9 cellular contexts compared by ENCODE assay signal in genomic region chr3:66037330-66037985, GRCh38. TPM values are rescaled to one million over a fixed set of nuclear protein-coding genes. Genes with fewer than 3 reads are reported as not detected.
DNase-seq lines count a peak whose midpoint lies in the region; ATAC-seq, FAIRE-seq and TF ChIP-seq lines count a peak whose summit lies in the region.
"Had no signal": no experiment of that assay in that cellular context is flagged by ENCODE, and none has a peak within 500 bp of the region (broad histone marks: within the 10 kb centered on the region; RNA-seq: fewer than 3 reads in every experiment).

No MANE protein-coding gene starts in this region.

- H3K4me3 ChIP-seq in GM23338 (peak overlapping the region; percentile 94), pancreas (peak overlapping the region; percentile 32 to 85 (median 76))

- H3K9me3 Mint-ChIP-seq in GM23338 (no peaks in the 10 kb centered on the region; the same call in 2 of the 3 replicates), WTC11 (no peaks in the 10 kb centered on the region)

- H3K27ac Mint-ChIP-seq in GM23338 (peak overlapping the region; percentile 55; the same call in 1 of the 2 replicates), WTC11 (peak overlapping the region; percentile 66)

- no peaks in the 10 kb centered on the region for H3K9me3 ChIP-seq in pancreas

- no peak overlapping the region for H2AFZ ChIP-seq in GM23338

- no peaks in the 10 kb centered on the region for H3F3A ChIP-seq in GM23338 (replicated peaks; ENCODE audit: low read depth)

- ATAC-seq in GM23338 (peak; percentile 57), WTC11 (peak; percentile 56), Right ventricle myocardium superior (ENCODE audit: poor library complexity) (peak; percentile 53), pancreas (peak; percentile 27 to 74 (median 52)), HG02588 (IDR thresholded peaks at IDR 0.05; ENCODE audit: unreplicated experiment) (no peak)

- H3K27ac ChIP-seq in GM23338 (ENCODE audit: low read depth) = peak overlapping the region; percentile 81; the same call in 1 of the 2 replicates
- H3K27ac ChIP-seq in pancreas = peak overlapping the region; percentile 77 to 96 (median 92)
- H3K27ac ChIP-seq: HL-60 had no signal

- WGBS in pancreas, 2 donors = 2% methylated on average over 32 to 33 of the region's 33 CpGs

- peak; percentile 34 to 49 for TF ChIP-seq CTCF in GM23338 (conservative IDR thresholded peaks at IDR 0.05; ENCODE audit: low read depth in 2 of 2)
- no peak for TF ChIP-seq CTCF in WTC11 (IDR thresholded peaks at IDR 0.05)
- peak in 1 of 4 donors; percentile 16 for TF ChIP-seq CTCF in pancreas (IDR thresholded peaks at IDR 0.05)

- H3K27me3 Mint-ChIP-seq in GM23338 (ENCODE audit: insufficient read depth, low read depth, poor library complexity) (peaks cover 19% of the 10 kb centered on the region), WTC11 (ENCODE audit: low read depth) (no peaks in the 10 kb centered on the region; the same call in 1 of the 2 replicates)

- H3K36me3 ChIP-seq in GM23338 (ENCODE audit: insufficient read depth) = no peaks in the 10 kb centered on the region
- no peaks in the 10 kb centered on the region for H3K36me3 ChIP-seq in pancreas

- CTCF ChIA-PET in WTC11 (lab: Charles Lee) = interaction anchor here (0.8 to 2.3 kb wide), 11 partner anchors 16 to 189 kb away, joined by 3 to 12 read pairs (median 4); no protein-coding TSS in a partner anchor

- H3K4me1 ChIP-seq in GM23338 (ENCODE audit: insufficient read depth) (peaks cover 23% of the 10 kb centered on the region), pancreas (peaks cover 0 to 10% (median 0%) of the 10 kb centered on the region in 3 donors)

- H3K79me2 ChIP-seq in GM23338 (replicated peaks; ENCODE audit: insufficient read depth) = peaks cover 53% of the 10 kb centered on the region

- peaks cover 8% of the 10 kb centered on the region; the same call in 1 of the 3 replicates for H3K36me3 Mint-ChIP-seq in GM23338 (ENCODE audit: low read depth)
- H3K36me3 Mint-ChIP-seq in WTC11 = peaks cover 5% of the 10 kb centered on the region; the same call in 1 of the 2 replicates

- FAIRE-seq in pancreas (lab: Jason Lieb, UNC) = no peak

- peak overlapping the region; percentile 89 for H3K4me2 ChIP-seq in GM23338

- H3K4me3 Mint-ChIP-seq in GM23338 (peak overlapping the region; percentile 96), WTC11 (peak overlapping the region; percentile 98)

- H3K4me1 Mint-ChIP-seq in GM23338 (peaks cover 50% of the 10 kb centered on the region), WTC11 (peaks cover 58% of the 10 kb centered on the region)

- no peaks in the 10 kb centered on the region for H3K27me3 ChIP-seq in GM23338 (ENCODE audit: insufficient read depth)
- no peaks in the 10 kb centered on the region for H3K27me3 ChIP-seq in pancreas

- H3K9me2 ChIP-seq in GM23338 (ENCODE audit: insufficient read depth) = no peaks in the 10 kb centered on the region

- intact Hi-C loops in Right ventricle myocardium superior (cut with DNase I) = loop anchor here (5.0 kb wide), 4 partner anchors 45 to 255 kb away; no protein-coding TSS in a partner anchor
- intact Hi-C loops in pancreas (cut with DNase I) = loop anchor here in 1 of 3 donors (5.0 kb wide), 1 partner anchor 75 kb away; no protein-coding TSS in a partner anchor

- peak; percentile 41 for DNase-seq in AG08395 (ENCODE audit: low spot score)
- peak; percentile 86 for DNase-seq in GM23338 (ENCODE audit: low spot score)
- DNase-seq in WTC11 (ENCODE audit: low spot score) = peak; percentile 65
- DNase-seq in Right ventricle myocardium superior = peak; percentile 56
- peak; percentile 60 to 77 (median 70) for DNase-seq in pancreas
- no peak for DNase-seq in HUDEP-2 (lab: John Stamatoyannopoulos, UW; ENCODE audit: unreplicated experiment in 76 of 76)
- no peak for DNase-seq in OCI-M2 (lab: John Stamatoyannopoulos, UW; ENCODE audit: unreplicated experiment)

- POLR2A ChIA-PET in WTC11 (lab: Charles Lee) = interaction anchor here (0.6 to 3.0 kb wide), 9 partner anchors 15 to 135 kb away, joined by 3 to 18 read pairs (median 6); no protein-coding TSS in a partner anchor

- H4K20me1 ChIP-seq in GM23338 (replicated peaks; ENCODE audit: insufficient read depth) = no peaks in the 10 kb centered on the region

TF ChIP-seq in GM23338, 12 proteins besides CTCF, POLR2A, EP300 and RAD21:
- TF ChIP-seq CREB1 (CRISPR knock-in tag; IDR thresholded peaks at IDR 0.05; ENCODE audit: low read depth) = peak; percentile 69; the same call in 1 of the 2 replicates
- no peak for TF ChIP-seq STAT1 (IDR thresholded peaks at IDR 0.05; ENCODE audit: unreplicated experiment)
- no peak for TF ChIP-seq ZNF114 (CRISPR knock-in tag; IDR thresholded peaks at IDR 0.05)

TF ChIP-seq in WTC11, 78 proteins besides CTCF, POLR2A, EP300 and RAD21:
- TF ChIP-seq, protein P1, sequence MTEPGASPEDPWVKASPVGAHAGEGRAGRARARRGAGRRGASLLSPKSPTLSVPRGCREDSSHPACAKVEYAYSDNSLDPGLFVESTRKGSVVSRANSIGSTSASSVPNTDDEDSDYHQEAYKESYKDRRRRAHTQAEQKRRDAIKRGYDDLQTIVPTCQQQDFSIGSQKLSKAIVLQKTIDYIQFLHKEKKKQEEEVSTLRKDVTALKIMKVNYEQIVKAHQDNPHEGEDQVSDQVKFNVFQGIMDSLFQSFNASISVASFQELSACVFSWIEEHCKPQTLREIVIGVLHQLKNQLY (CRISPR knock-in tag; IDR thresholded peaks at IDR 0.05) = no peak
- TF ChIP-seq MYBL2 (CRISPR knock-in tag; IDR thresholded peaks at IDR 0.05) = no peak
- peak; percentile 64 for TF ChIP-seq HMGXB4 (CRISPR knock-in tag; IDR thresholded peaks at IDR 0.05)
- 0 out of 2 replicates have a peak, but pooled peaks have one; percentile 48 for TF ChIP-seq AFF4 (CRISPR knock-in tag; IDR thresholded peaks at IDR 0.05; ENCODE audit: borderline replicate concordance)
- 0 out of 2 replicates have a peak, but pooled peaks have one; percentile 26 for TF ChIP-seq ZNF232 (CRISPR knock-in tag; IDR thresholded peaks at IDR 0.05)
- TF ChIP-seq ZNF263 (CRISPR knock-in tag; IDR thresholded peaks at IDR 0.05; ENCODE audit: low read depth) = no peak
- TF ChIP-seq KAT7 (CRISPR knock-in tag; IDR thresholded peaks at IDR 0.05; ENCODE audit: borderline replicate concordance) = 0 out of 2 replicates have a peak, but pooled peaks have one; percentile 10

RNA-seq across cellular contexts. Expression of gene MAGI1, which starts 1.3 kb away (rescaled TPM):
- 63.8 and 71.2 TPM in 2 replicates for total RNA-seq in GM23338 (2014; rRNA removed; shearing (Covaris generic))
- polyA plus RNA-seq in GM23338 (2016; fragmentation: Nextera tagmentation; extraction: Ambion mirVana) (23.8 and 27.4 TPM in 2 replicates), pancreas (10 to 100 TPM; 19.7 to 27.9 TPM)
- total RNA-seq in WTC11 (2021) (53.0 to 58.2 TPM (median 54.1 TPM) in 3 replicates), Right ventricle myocardium superior (34.1 TPM), pancreas (10 to 100 TPM; 22.1 to 45.1 (median 28.1) TPM)

Comparison
In these comparisons a context has a peak if more than half of its experiments do, and no peak if none do; other contexts are left out.
1. DNase-seq: peak in AG08395 (single experiment), GM23338 (single experiment), WTC11 (single experiment), Right ventricle myocardium superior (single experiment) and pancreas (6 of 6); none in HUDEP-2 (0 of 76) and OCI-M2 (single experiment).